In genomic region chr1:183989078-183989577, GRCh38 we compare ENCODE assay signal across 1 cellular context.
TF ChIP-seq lines count a peak whose summit lies in the region.

No MANE protein-coding gene starts in this region.

TF ChIP-seq in K562, 482 proteins besides CTCF, POLR2A, EP300 and RAD21 (continued from another document and continues in another):
- no peak for TF ChIP-seq U2AF2 (optimal IDR thresholded peaks at IDR 0.05; ENCODE audit: low read depth, low read length)
- no peak for TF ChIP-seq RBM39 (optimal IDR thresholded peaks at IDR 0.05; ENCODE audit: low read depth, low read length)
- 0 out of 2 replicates have a peak, but pooled peaks have one; percentile 55 for TF ChIP-seq CBX1 (IDR thresholded peaks at IDR 0.05; ENCODE audit: low read depth)
- TF ChIP-seq ZNF121 (CRISPR knock-in tag; conservative IDR thresholded peaks at IDR 0.05) = no peak
- TF ChIP-seq CGGBP1 (CRISPR knock-in tag; IDR thresholded peaks at IDR 0.05) = no peak
- peak; percentile 88; the same call in 1 of the 2 replicates for TF ChIP-seq ZNF175 (CRISPR knock-in tag; IDR thresholded peaks at IDR 0.05; ENCODE audit: low read depth)
- 0 out of 2 replicates have a peak, but pooled peaks have one; percentile 10 for TF ChIP-seq HSF4 (CRISPR knock-in tag; IDR thresholded peaks at IDR 0.05; ENCODE audit: borderline replicate concordance)
- TF ChIP-seq TEAD4 (IDR thresholded peaks at IDR 0.05; ENCODE audit: low read length) = peak; percentile 88
- TF ChIP-seq TEAD4 (CRISPR knock-in tag; IDR thresholded peaks at IDR 0.05; ENCODE audit: borderline replicate concordance) = no peak
- no peak for TF ChIP-seq SNAPC5 (CRISPR knock-in tag; IDR thresholded peaks at IDR 0.05)
- TF ChIP-seq RUNX1 (IDR thresholded peaks at IDR 0.05; ENCODE audit: low read depth) = no peak
- TF ChIP-seq L3MBTL2 (IDR thresholded peaks at IDR 0.05) = peak; percentile 74; the same call in 1 of the 2 replicates
- TF ChIP-seq AFF1 (IDR thresholded peaks at IDR 0.05; ENCODE audit: low read depth in 1 of 2, partially characterized antibody in 2 of 2) = peak in 1 of 2 experiments; percentile 55
- TF ChIP-seq POLR2B (IDR thresholded peaks at IDR 0.05; ENCODE audit: low read depth, partially characterized antibody) = no peak
- 0 out of 4 replicates have a peak, but pooled peaks of 1 of the 2 experiments have one; percentile 35 for TF ChIP-seq ZNF639 (CRISPR knock-in tag; conservative IDR thresholded peaks at IDR 0.05 in 1 of 2, IDR thresholded peaks at IDR 0.05 in 1 of 2)
- TF ChIP-seq PKNOX1 (IDR thresholded peaks at IDR 0.05) = peak; percentile 61
- peak; percentile 31 to 60 for TF ChIP-seq KDM1A (IDR thresholded peaks at IDR 0.05)
- TF ChIP-seq ZNF584 (CRISPR knock-in tag; IDR thresholded peaks at IDR 0.05; ENCODE audit: low read depth) = peak; percentile 83
- no peak; the same call in 1 of the 2 replicates for TF ChIP-seq RB1 (IDR thresholded peaks at IDR 0.05; ENCODE audit: low read depth)
- TF ChIP-seq SMAD3 (CRISPR knock-in tag; conservative IDR thresholded peaks at IDR 0.05) = no peak
- no peak for TF ChIP-seq SP2 (IDR thresholded peaks at IDR 0.05; ENCODE audit: extremely low read depth, low read depth, low read length, poor library complexity, severe bottlenecking)
- TF ChIP-seq PATZ1 (CRISPR knock-in tag; IDR thresholded peaks at IDR 0.05; ENCODE audit: borderline replicate concordance) = no peak
- no peak for TF ChIP-seq HOMEZ (CRISPR knock-in tag; IDR thresholded peaks at IDR 0.05)
- TF ChIP-seq MED1 (CRISPR knock-in tag; IDR thresholded peaks at IDR 0.05; ENCODE audit: borderline replicate concordance) = no peak
- TF ChIP-seq CHD1 (IDR thresholded peaks at IDR 0.05; ENCODE audit: low read length) = no peak
- no peak for TF ChIP-seq XRCC3 (IDR thresholded peaks at IDR 0.05)
- TF ChIP-seq RNF219 (CRISPR knock-in tag; IDR thresholded peaks at IDR 0.05) = no peak
- no peak for TF ChIP-seq GTF2F1 (IDR thresholded peaks at IDR 0.05; ENCODE audit: low read depth, low read length)
- TF ChIP-seq JUN (IDR thresholded peaks at IDR 0.05; ENCODE audit: borderline replicate concordance, low read depth, low read length) = peak; percentile 59; the same call in 1 of the 2 replicates
- no peak for TF ChIP-seq JUN (CRISPR knock-in tag; IDR thresholded peaks at IDR 0.05; ENCODE audit: borderline replicate concordance)
- no peak for TF ChIP-seq FOXP4 (CRISPR knock-in tag; IDR thresholded peaks at IDR 0.05; ENCODE audit: borderline replicate concordance)
- peak; percentile 54 for TF ChIP-seq TAF1 (IDR thresholded peaks at IDR 0.05; ENCODE audit: control insufficient read depth, extremely low read depth, insufficient read depth, low read length, severe bottlenecking)
- no peak for TF ChIP-seq TFE3 (CRISPR knock-in tag; IDR thresholded peaks at IDR 0.05)
- no peak for TF ChIP-seq HNRNPK (IDR thresholded peaks at IDR 0.05; ENCODE audit: low read depth, low read length, poor library complexity, severe bottlenecking)
- TF ChIP-seq NR0B1 (IDR thresholded peaks at IDR 0.05; ENCODE audit: partially characterized antibody) = no peak
- no peak for TF ChIP-seq PYGO2 (tag; IDR thresholded peaks at IDR 0.05)
- TF ChIP-seq ZBTB7A (IDR thresholded peaks at IDR 0.05; ENCODE audit: borderline replicate concordance, control insufficient read depth, low read depth, low read length) = 0 out of 2 replicates have a peak, but pooled peaks have one; percentile 52
- TF ChIP-seq ARNT (IDR thresholded peaks at IDR 0.05) = no peak; a peak in 1 of 4 replicates
- peak; percentile 92 for TF ChIP-seq SMAD4 (CRISPR knock-in tag; conservative IDR thresholded peaks at IDR 0.05)
- TF ChIP-seq CREB1 (IDR thresholded peaks at IDR 0.05) = no peak
- TF ChIP-seq CREB1 (CRISPR knock-in tag; IDR thresholded peaks at IDR 0.05) = no peak; the same call in 1 of the 2 replicates
- TF ChIP-seq GATA2 (CRISPR knock-in tag; IDR thresholded peaks at IDR 0.05) = no peak
- no peak for TF ChIP-seq SRSF9 (IDR thresholded peaks at IDR 0.05; ENCODE audit: borderline replicate concordance, low read depth, low read length)
- peak; percentile 75 for TF ChIP-seq ARID1B (IDR thresholded peaks at IDR 0.05)
- no peak for TF ChIP-seq BRD4 (IDR thresholded peaks at IDR 0.05)
- no peak for TF ChIP-seq MAFG (tag; conservative IDR thresholded peaks at IDR 0.05)
- no peak for TF ChIP-seq SNIP1 (IDR thresholded peaks at IDR 0.05; ENCODE audit: low read depth)
- TF ChIP-seq GATAD2A (IDR thresholded peaks at IDR 0.05) = no peak
- peak; percentile 73; the same call in 1 of the 2 replicates for TF ChIP-seq SMARCE1 (IDR thresholded peaks at IDR 0.05)
- TF ChIP-seq ZSCAN29 (IDR thresholded peaks at IDR 0.05) = no peak
